In genomic region chrX:47651043-47651905, GRCh38 we compare ENCODE assay signal across 8 cellular contexts. TPM values are rescaled to one million over a fixed set of nuclear protein-coding genes. Genes with fewer than 3 reads are reported as not detected.
A peak's percentile ranks its signal among the peaks of the same experiment; 100 is the strongest.
DNase-seq lines count a peak whose midpoint lies in the region; ATAC-seq and TF ChIP-seq lines count a peak whose summit lies in the region.

No MANE protein-coding gene starts in this region.

- H3K9me3 Mint-ChIP-seq in activated naive CD4-positive, alpha-beta T cell treated with anti-CD3 and anti-CD28 coated beads for 36 hours, result no peaks in the 10 kb centered on the region
- H3K9me3 Mint-ChIP-seq in type B pancreatic cell, result peaks cover 7% of the 10 kb centered on the region

- no peaks in the 10 kb centered on the region for H3K27me3 ChIP-seq in right lobe of liver

- H3K9me3 ChIP-seq in right lobe of liver, result no peaks in the 10 kb centered on the region

- peak overlapping the region; percentile 86 for H3K27ac ChIP-seq in angular gyrus (ENCODE audit: low read depth, low read length)
- H3K27ac ChIP-seq in right lobe of liver, result peak overlapping the region in 2 of 3 donors; percentile 30 to 78

- peaks cover 41% of the 10 kb centered on the region for H3K4me1 Mint-ChIP-seq in activated naive CD4-positive, alpha-beta T cell treated with anti-CD3 and anti-CD28 coated beads for 36 hours (ENCODE audit: low read depth)
- peaks cover 15% of the 10 kb centered on the region for H3K4me1 Mint-ChIP-seq in type B pancreatic cell (ENCODE audit: unreplicated experiment)

- H3K36me3 ChIP-seq in right lobe of liver, result peaks cover 0 to 1% (median 0%) of the 10 kb centered on the region in 4 donors

- H3K27ac Mint-ChIP-seq in activated naive CD4-positive, alpha-beta T cell treated with anti-CD3 and anti-CD28 coated beads for 36 hours, result peak overlapping the region; percentile 91
- H3K27ac Mint-ChIP-seq in type B pancreatic cell, result peak overlapping the region; percentile 98

- no peak for DNase-seq in activated naive CD4-positive, alpha-beta T cell treated with anti-CD3 and anti-CD28 coated beads for 36 hours
- DNase-seq in activated naive CD4-positive, alpha-beta T cell treated with Interleukin-2 at 50 U/mL for 16 hours, result no peak
- no peak for DNase-seq in right lobe of liver
- no peak for DNase-seq in type B pancreatic cell (ENCODE audit: extremely low spot score, unreplicated experiment)
- no peak for DNase-seq in NCI-H2107 treated with DMSO at 0.1 percent for 48 hours (lab: John Stamatoyannopoulos, UW; ENCODE audit: unreplicated experiment)
- no peak for DNase-seq in NCI-H524 treated with DMSO at 0.1 percent for 48 hours (lab: John Stamatoyannopoulos, UW)

- CTCF ChIA-PET in activated naive CD4-positive, alpha-beta T cell treated with anti-CD3 and anti-CD28 coated beads for 36 hours (lab: Charles Lee), result no interaction called here

- peak overlapping the region; percentile 12 to 51 (median 40) for H3K4me3 ChIP-seq in right lobe of liver

- peak; percentile 50 for TF ChIP-seq POLR2A in right lobe of liver (IDR thresholded peaks at IDR 0.05)

- H3K36me3 Mint-ChIP-seq in activated naive CD4-positive, alpha-beta T cell treated with anti-CD3 and anti-CD28 coated beads for 36 hours (ENCODE audit: low read depth), result peaks cover 40% of the 10 kb centered on the region
- peaks cover 17% of the 10 kb centered on the region for H3K36me3 Mint-ChIP-seq in type B pancreatic cell

- H3K4me3 Mint-ChIP-seq in activated naive CD4-positive, alpha-beta T cell treated with anti-CD3 and anti-CD28 coated beads for 36 hours, result peak overlapping the region; percentile 88
- peak overlapping the region; percentile 97 for H3K4me3 Mint-ChIP-seq in type B pancreatic cell

- peaks cover 0 to 4% (median 0%) of the 10 kb centered on the region in 4 donors for H3K4me1 ChIP-seq in right lobe of liver

- 40% methylated on average over 13 of the region's 19 CpGs for WGBS in right lobe of liver (ENCODE audit: insufficient coverage, low coverage, low lambda C conversion rate, missing lambda C conversion rate)

- no peaks in the 10 kb centered on the region for H3K27me3 Mint-ChIP-seq in activated naive CD4-positive, alpha-beta T cell treated with anti-CD3 and anti-CD28 coated beads for 36 hours (ENCODE audit: low read depth)
- H3K27me3 Mint-ChIP-seq in type B pancreatic cell, result no peaks in the 10 kb centered on the region

- ATAC-seq in right lobe of liver (peak; percentile 21 to 45 (median 38)), GM21619 (IDR thresholded peaks at IDR 0.05; ENCODE audit: unreplicated experiment) (no peak)

- intact Hi-C loops in activated naive CD4-positive, alpha-beta T cell treated with anti-CD3 and anti-CD28 coated beads for 36 hours (cut with micrococcal nuclease), result loop anchor here (2.0 to 10.0 kb wide), 6 partner anchors 90 to 1154 kb away; partner anchors contain the start of genes ARAF, HDAC6, UBA1 and ZNF41
- intact Hi-C loops in right lobe of liver (cut with DNase I), result no loop called here

- TF ChIP-seq CTCF in right lobe of liver (IDR thresholded peaks at IDR 0.05) (no peak), type B pancreatic cell (conservative IDR thresholded peaks at IDR 0.05) (no peak)

RNA-seq across cellular contexts. Expression of gene ELK1, which starts 0.9 kb away (rescaled TPM):
- 10 to 100 TPM; 58.1 to 58.8 TPM for total RNA-seq in activated naive CD4-positive, alpha-beta T cell treated with anti-CD3 and anti-CD28 coated beads for 36 hours
- total RNA-seq in right lobe of liver (10 to 100 TPM; 14.8 to 23.9 (median 19.7) TPM), type B pancreatic cell (ENCODE audit: low replicate concordance) (23.8 and 30.7 TPM in 2 replicates)

RNA-seq across cellular contexts. Expression of gene UXT, which starts 7.7 kb away (rescaled TPM):
- 100 to 1,000 TPM; 192 to 198 TPM for total RNA-seq in activated naive CD4-positive, alpha-beta T cell treated with anti-CD3 and anti-CD28 coated beads for 36 hours
- total RNA-seq in right lobe of liver, result 10 to 100 TPM; 40.2 to 53.5 (median 49.5) TPM
- total RNA-seq in type B pancreatic cell (ENCODE audit: low replicate concordance), result 87.5 and 96.4 TPM in 2 replicates

RNA-seq across cellular contexts. Expression of gene CFP, which starts 21.5 kb away (rescaled TPM):
- 1 to 10 TPM; 5.1 to 6.8 TPM for total RNA-seq in activated naive CD4-positive, alpha-beta T cell treated with anti-CD3 and anti-CD28 coated beads for 36 hours
- total RNA-seq in right lobe of liver, result 10 to 100 TPM in 3 of 6 experiments, 1 to 10 TPM in 3; 6.8 to 24.0 (median 9.8) TPM
- 0.50 and 0.51 TPM in 2 replicates for total RNA-seq in type B pancreatic cell (ENCODE audit: low replicate concordance)

RNA-seq across cellular contexts. Expression of gene SYN1, which starts 31.6 kb away (rescaled TPM):
- under 1 TPM; 0.12 to 0.36 TPM for total RNA-seq in activated naive CD4-positive, alpha-beta T cell treated with anti-CD3 and anti-CD28 coated beads for 36 hours
- total RNA-seq in right lobe of liver, result 1 to 10 TPM in 2 of 6 experiments, under 1 TPM in 3, not detected in 1; 0.22 to 3.1 (median 0.37) TPM
- total RNA-seq in type B pancreatic cell (ENCODE audit: low replicate concordance), result 3.7 and 4.2 TPM in 2 replicates
